In genomic region chr4:185915271-185915670, GRCh38 we compare ENCODE assay signal across 25 cellular contexts.
DNase-seq lines count a peak whose midpoint lies in the region; ATAC-seq, FAIRE-seq and TF ChIP-seq lines count a peak whose summit lies in the region.
"Had no signal": no experiment of that assay in that cellular context is flagged by ENCODE, and none has a peak within 500 bp of the region (broad histone marks: within the 10 kb centered on the region; RNA-seq: fewer than 3 reads in every experiment).

No MANE protein-coding gene starts in this region.

- H3K27me3 Mint-ChIP-seq in glutamatergic neuron (ENCODE audit: unreplicated experiment) (peaks cover 5% of the 10 kb centered on the region), progenitor cell of endocrine pancreas (peaks cover 33% of the 10 kb centered on the region)
- no peaks in the 10 kb centered on the region for H3K27me3 Mint-ChIP-seq in effector memory CD8-positive, alpha-beta T cell

- no peaks in the 10 kb centered on the region for H4K20me1 ChIP-seq in HepG2 (ENCODE audit: insufficient read depth, low read length)

- peak overlapping the region; percentile 53 for H3K27ac Mint-ChIP-seq in glutamatergic neuron (ENCODE audit: unreplicated experiment)
- H3K27ac Mint-ChIP-seq in progenitor cell of endocrine pancreas, result peak overlapping the region; percentile 83
- no peak overlapping the region for H3K27ac Mint-ChIP-seq in effector memory CD8-positive, alpha-beta T cell
- H3K27ac Mint-ChIP-seq: CD8-positive, alpha-beta T cell had no signal

- in situ Hi-C loops in HepG2 (cut with HindIII; ENCODE audit: extremely low pct_ligation_motif_present, low pct_unique_long_range_greater_than_20kb), result no loop called here

- intact Hi-C loops in HepG2 (cut with micrococcal nuclease; ENCODE audit: unreplicated experiment), result no loop called here
- intact Hi-C loops in right lobe of liver (cut with DNase I), result no loop called here

- H3K4me1 ChIP-seq in HepG2 (ENCODE audit: insufficient read depth, low read length) (peaks cover 28% of the 10 kb centered on the region), right lobe of liver (no peaks in the 10 kb centered on the region)

- POLR2A ChIA-PET in HepG2 (lab: Yijun Ruan, JAX), result no interaction called here

- ATAC-seq in HepG2 (peak; percentile 49; the same call in 2 of the 3 replicates), right lobe of liver (no peak), GM21717 (IDR thresholded peaks at IDR 0.05; ENCODE audit: unreplicated experiment) (no peak), HG02763 (IDR thresholded peaks at IDR 0.05; ENCODE audit: unreplicated experiment) (no peak)
- ATAC-seq in effector memory CD8-positive, alpha-beta T cell (replicated peaks), result no peak
- ATAC-seq: CD8-positive, alpha-beta T cell; GM12878; HCT116; SK-N-SH treated with all-trans-retinoic acid at 6 μM for 48 hours had no signal

- CTCF ChIA-PET in HepG2 (lab: Yijun Ruan, JAX; ENCODE audit: low intra/inter-chr PET ratio, low total read pairs), result no interaction called here

- TF ChIP-seq RAD21 in HepG2 (CRISPR knock-in tag; IDR thresholded peaks at IDR 0.05), result no peak

- TF ChIP-seq POLR2A in HepG2 (IDR thresholded peaks at IDR 0.05; ENCODE audit: insufficient read depth in 1 of 2, low read depth in 2 of 2, low read length in 2 of 2) (no peak), right lobe of liver (IDR thresholded peaks at IDR 0.05) (no peak)

- peak overlapping the region; percentile 62 for H3K4me2 ChIP-seq in HepG2 (ENCODE audit: low read depth, low read length)

- TSS peak; percentile 69 for BruUV-seq in HepG2 (replicated peaks; lab: Mats Ljungman, UMichigan)

- no peak for FAIRE-seq in HepG2 (lab: Jason Lieb, UNC)

- H3K36me3 ChIP-seq in HepG2 (replicated peaks in 1 of 2; ENCODE audit: control insufficient read depth in 1 of 2, insufficient read depth in 2 of 2, low read length in 2 of 2) (no peaks in the 10 kb centered on the region), right lobe of liver (no peaks in the 10 kb centered on the region)

- TF ChIP-seq CTCF in HepG2 (CRISPR knock-in tag; IDR thresholded peaks at IDR 0.05) (no peak), right lobe of liver (IDR thresholded peaks at IDR 0.05) (no peak), glutamatergic neuron (IDR thresholded peaks at IDR 0.05; ENCODE audit: partially characterized antibody, unreplicated experiment) (no peak), progenitor cell of endocrine pancreas (IDR thresholded peaks at IDR 0.05; ENCODE audit: unreplicated experiment) (no peak)

- H3K9ac ChIP-seq in HepG2 (ENCODE audit: insufficient read depth, low read depth, low read length), result peak overlapping the region; percentile 2; the same call in 1 of the 2 replicates
- H3K9ac ChIP-seq: GM23248 had no signal

- H3K4me3 Mint-ChIP-seq in glutamatergic neuron (ENCODE audit: unreplicated experiment) (no peak overlapping the region), progenitor cell of endocrine pancreas (ENCODE audit: low read depth) (no peak overlapping the region)
- H3K4me3 Mint-ChIP-seq in effector memory CD8-positive, alpha-beta T cell, result no peak overlapping the region
- H3K4me3 Mint-ChIP-seq: CD8-positive, alpha-beta T cell had no signal

- H3K9me3 ChIP-seq in HepG2 (ENCODE audit: low read length), result no peaks in the 10 kb centered on the region
- H3K9me3 ChIP-seq in right lobe of liver, result no peaks in the 10 kb centered on the region

- H3K36me3 Mint-ChIP-seq in glutamatergic neuron (ENCODE audit: unreplicated experiment) (peaks cover 6% of the 10 kb centered on the region), progenitor cell of endocrine pancreas (ENCODE audit: insufficient read depth) (no peaks in the 10 kb centered on the region)
- H3K36me3 Mint-ChIP-seq in effector memory CD8-positive, alpha-beta T cell (ENCODE audit: insufficient read depth), result no peaks in the 10 kb centered on the region
- H3K36me3 Mint-ChIP-seq: CD8-positive, alpha-beta T cell had no signal

- H3K9me3 Mint-ChIP-seq in glutamatergic neuron (ENCODE audit: unreplicated experiment), result peaks cover 2% of the 10 kb centered on the region
- no peaks in the 10 kb centered on the region for H3K9me3 Mint-ChIP-seq in progenitor cell of endocrine pancreas (ENCODE audit: low read depth)
- peaks cover 0 to under 1% of the 10 kb centered on the region in 2 donors for H3K9me3 Mint-ChIP-seq in effector memory CD8-positive, alpha-beta T cell
- H3K9me3 Mint-ChIP-seq: CD8-positive, alpha-beta T cell had no signal

- H3K27me3 ChIP-seq in HepG2 (ENCODE audit: control insufficient read depth in 1 of 2, insufficient read depth in 2 of 2, low read length in 2 of 2), result peaks cover 0 to 2% of the 10 kb centered on the region in 2 experiments; a peak in 1 of 5 replicates
- H3K27me3 ChIP-seq in right lobe of liver, result no peaks in the 10 kb centered on the region

- H3K4me1 Mint-ChIP-seq in glutamatergic neuron (ENCODE audit: low read depth, unreplicated experiment), result peaks cover 14% of the 10 kb centered on the region
- peaks cover 24% of the 10 kb centered on the region for H3K4me1 Mint-ChIP-seq in progenitor cell of endocrine pancreas (ENCODE audit: low read depth)
- no peaks in the 10 kb centered on the region for H3K4me1 Mint-ChIP-seq in effector memory CD8-positive, alpha-beta T cell (ENCODE audit: low read depth in 2 of 2)

- H2AFZ ChIP-seq in HepG2 (ENCODE audit: low read length), result no peak overlapping the region
- H2AFZ ChIP-seq: GM23248 had no signal

- DNase-seq in HepG2 (ENCODE audit: low spot score) (no peak), right lobe of liver (no peak), glutamatergic neuron (no peak), progenitor cell of endocrine pancreas (ENCODE audit: low spot score, unreplicated experiment) (no peak), NCI-H345 treated with DMSO at 0.1 percent for 48 hours (lab: John Stamatoyannopoulos, UW; ENCODE audit: unreplicated experiment) (no peak)
- DNase-seq in effector memory CD8-positive, alpha-beta T cell, result no peak
- DNase-seq: 8988T; AML-193; C1 segment of cervical spinal cord; CD8-positive, alpha-beta T cell; DND-41; GM23248; Kasumi-1; NCI-H1694; NCI-H2081; NCI-H2171; NCI-H345; NCI-H524 treated with DMSO at 0.1 percent for 48 hours; NCI-H82; SHP77 had no signal

- WGBS in HepG2 (ENCODE audit: low lambda C conversion rate), result 2% methylated on average over 2 of the region's 2 CpGs
- 49% methylated on average over 2 of the region's 2 CpGs for WGBS in right lobe of liver (ENCODE audit: insufficient coverage, low coverage, low lambda C conversion rate, missing lambda C conversion rate)

- H3K27ac ChIP-seq in HepG2 (ENCODE audit: extremely low read length, insufficient read depth, low read length) (peak overlapping the region; percentile 22), right lobe of liver (no peak overlapping the region)
- H3K27ac ChIP-seq: GM23248 had no signal

- H3K4me3 ChIP-seq in HepG2 (replicated peaks in 1 of 3; ENCODE audit: insufficient read depth in 1 of 3, low read depth in 2 of 3, low read length in 3 of 3) (no peak overlapping the region; a peak in 1 of 6 replicates), right lobe of liver (no peak overlapping the region)
- H3K4me3 ChIP-seq: GM12878, GM23248 had no signal

- TF ChIP-seq EP300 in HepG2 (IDR thresholded peaks at IDR 0.05; ENCODE audit: low read depth in 2 of 2, low read length in 2 of 2) (0 out of 4 replicates have a peak, but pooled peaks of 1 of the 2 experiments have one; percentile 0), HepG2 (CRISPR knock-in tag; IDR thresholded peaks at IDR 0.05; ENCODE audit: borderline replicate concordance) (no peak)

- H3K79me2 ChIP-seq in HepG2 (ENCODE audit: insufficient read depth, low read length), result no peaks in the 10 kb centered on the region

TF ChIP-seq in HepG2, 621 proteins besides CTCF, POLR2A, EP300 and RAD21:
- TF ChIP-seq CCDC6 (CRISPR knock-in tag; IDR thresholded peaks at IDR 0.05) (no peak), HOMEZ (CRISPR knock-in tag; IDR thresholded peaks at IDR 0.05; ENCODE audit: low read depth) (no peak)

Comparison
In these comparisons a context has a peak if more than half of its experiments do, and no peak if none do; other contexts are left out.
1. H3K27ac Mint-ChIP-seq: peak in glutamatergic neuron (single experiment) and progenitor cell of endocrine pancreas (single experiment); none in effector memory CD8-positive, alpha-beta T cell (0 of 2).